ENCODE assay signal across 8 cellular contexts in genomic region chr9:112348257-112348992, GRCh38. TPM values are rescaled to one million over a fixed set of nuclear protein-coding genes. Genes with fewer than 3 reads are reported as not detected.
A peak's percentile ranks its signal among the peaks of the same experiment; 100 is the strongest.
DNase-seq lines count a peak whose midpoint lies in the region; ATAC-seq and TF ChIP-seq lines count a peak whose summit lies in the region.

No MANE protein-coding gene starts in this region.

- CTCF ChIA-PET in GM10248 (lab: Yijun Ruan, JAX): interaction anchor here (1.2 kb wide), 1 partner anchor 251 kb away, joined by 3 read pairs; no protein-coding TSS in a partner anchor

- peak overlapping the region; percentile 13 to 70 (median 46) for H3K27ac ChIP-seq in Peyer's patch
- H3K27ac ChIP-seq in thymus (ENCODE audit: low read depth): peak overlapping the region; percentile 69

- DNase-seq in GM10248 (ENCODE audit: extremely low spot score) (peak; percentile 24), Peyer's patch (peak; percentile 71 to 94 (median 92)), Right ventricle myocardium superior (peak; percentile 94), pons (ENCODE audit: low spot score) (peak; percentile 83), middle frontal gyrus (ENCODE audit: extremely low spot score, low spot score) (no peak), SKM-1 treated with dmso at 0.1 percent for 144 hours (lab: John Stamatoyannopoulos, UW; ENCODE audit: unreplicated experiment) (no peak)
- peak; percentile 78 for DNase-seq in activated naive CD8-positive, alpha-beta T cell treated with anti-CD3 and anti-CD28 coated beads for 36 hours

- H3K4me1 Mint-ChIP-seq in activated naive CD8-positive, alpha-beta T cell treated with anti-CD3 and anti-CD28 coated beads for 36 hours: peaks cover 14% of the 10 kb centered on the region

- TF ChIP-seq CTCF in GM10248 (IDR thresholded peaks at IDR 0.05; ENCODE audit: control extremely low read depth, extremely low read depth, low read depth, missing control alignments) (no peak), Peyer's patch (IDR thresholded peaks at IDR 0.05) (no peak)

- peak; percentile 97 for ATAC-seq in Right ventricle myocardium superior (ENCODE audit: poor library complexity)

- no peaks in the 10 kb centered on the region for H3K36me3 ChIP-seq in Peyer's patch
- no peaks in the 10 kb centered on the region for H3K36me3 ChIP-seq in thymus (ENCODE audit: control insufficient read depth, insufficient read depth)

- H3K4me3 Mint-ChIP-seq in activated naive CD8-positive, alpha-beta T cell treated with anti-CD3 and anti-CD28 coated beads for 36 hours: peak overlapping the region; percentile 75

- H3K27me3 ChIP-seq in Peyer's patch (no peaks in the 10 kb centered on the region), thymus (ENCODE audit: control insufficient read depth, insufficient read depth) (no peaks in the 10 kb centered on the region)

- no peak for TF ChIP-seq POLR2A in Peyer's patch (IDR thresholded peaks at IDR 0.05)

- H3K27ac Mint-ChIP-seq in activated naive CD8-positive, alpha-beta T cell treated with anti-CD3 and anti-CD28 coated beads for 36 hours: peak overlapping the region; percentile 81

- peaks cover 6% of the 10 kb centered on the region for H3K27me3 Mint-ChIP-seq in activated naive CD8-positive, alpha-beta T cell treated with anti-CD3 and anti-CD28 coated beads for 36 hours

- H3K4me3 ChIP-seq in Peyer's patch (peak overlapping the region in 3 of 4 donors; percentile 34 to 48 (median 38)), thymus (ENCODE audit: low read length) (peak overlapping the region; percentile 23)

- peaks cover 3% of the 10 kb centered on the region for H3K9me3 Mint-ChIP-seq in activated naive CD8-positive, alpha-beta T cell treated with anti-CD3 and anti-CD28 coated beads for 36 hours

- intact Hi-C loops in Right ventricle myocardium superior (cut with DNase I): loop anchor here (5.0 kb wide), 1 partner anchor 251 kb away; no protein-coding TSS in a partner anchor

- 54% methylated on average over 19 of the region's 19 CpGs for WGBS in thymus

- H3K4me1 ChIP-seq in Peyer's patch (peaks cover 0 to 13% (median 5%) of the 10 kb centered on the region in 4 donors), thymus (ENCODE audit: control insufficient read depth, insufficient read depth, low read length) (peaks cover 11% of the 10 kb centered on the region)

- peaks cover 2% of the 10 kb centered on the region for H3K36me3 Mint-ChIP-seq in activated naive CD8-positive, alpha-beta T cell treated with anti-CD3 and anti-CD28 coated beads for 36 hours

- POLR2A ChIA-PET in GM10248 (lab: Yijun Ruan, JAX): no interaction called here

- H3K9me3 ChIP-seq in Peyer's patch: no peaks in the 10 kb centered on the region
- no peaks in the 10 kb centered on the region for H3K9me3 ChIP-seq in thymus (ENCODE audit: control insufficient read depth)

RNA-seq across cellular contexts. Expression of gene PTBP3, which starts 15.0 kb away (rescaled TPM):
- total RNA-seq in Peyer's patch (100 to 1,000 TPM in 1 of 4 donors, 10 to 100 TPM in 3; 52.1 to 126 (median 71.0) TPM), Right ventricle myocardium superior (13.7 TPM)
- total RNA-seq in activated naive CD8-positive, alpha-beta T cell treated with anti-CD3 and anti-CD28 coated beads for 36 hours: 100 to 1,000 TPM; 116 to 118 TPM
- 32.8 TPM for polyA plus RNA-seq in thymus

RNA-seq across cellular contexts. Expression of gene HSDL2, which starts 31.5 kb away (rescaled TPM):
- total RNA-seq in Peyer's patch (10 to 100 TPM; 23.6 to 60.7 (median 39.9) TPM), Right ventricle myocardium superior (292 TPM)
- total RNA-seq in activated naive CD8-positive, alpha-beta T cell treated with anti-CD3 and anti-CD28 coated beads for 36 hours: 10 to 100 TPM; 21.4 to 22.3 TPM
- 28.6 TPM for polyA plus RNA-seq in thymus

Comparison
In these comparisons a context has a peak if more than half of its experiments do, and no peak if none do; other contexts are left out.
1. DNase-seq: peak in GM10248 (single experiment), Peyer's patch (3 of 3), activated naive CD8-positive, alpha-beta T cell treated with anti-CD3 and anti-CD28 coated beads for 36 hours (single experiment), Right ventricle myocardium superior (single experiment) and pons (single experiment); none in middle frontal gyrus (single experiment) and SKM-1 treated with dmso at 0.1 percent for 144 hours (single experiment).